Comparison of ENCODE assay signal across 21 cellular contexts in genomic region chr2:37297632-37298031, GRCh38.
"Had no signal": no experiment of that assay in that cellular context is flagged by ENCODE, and none has a peak within 500 bp of the region (broad histone marks: within the 10 kb centered on the region; RNA-seq: fewer than 3 reads in every experiment).

No MANE protein-coding gene starts in this region.

- H3K36me3 Mint-ChIP-seq: immature natural killer cell had no signal

- ATAC-seq: foreskin keratinocyte, gastroesophageal sphincter, heart left ventricle, left colon, left lobe of liver, lower lobe of right lung had no signal

- H3K4me3 Mint-ChIP-seq: immature natural killer cell had no signal

- H3K27ac Mint-ChIP-seq: immature natural killer cell had no signal

- H3K4me3 ChIP-seq: coronary artery, dorsolateral prefrontal cortex, esophagus muscularis mucosa, gastroesophageal sphincter, heart left ventricle, hepatocyte, left ventricle myocardium inferior, lower lobe of right lung had no signal

- H3K4me2 ChIP-seq: hepatocyte had no signal

- H3K27ac ChIP-seq: coronary artery, dorsolateral prefrontal cortex, esophagus muscularis mucosa, foreskin keratinocyte, gastroesophageal sphincter, heart left ventricle, hepatocyte, left ventricle myocardium inferior, lower lobe of right lung had no signal

- H2AFZ ChIP-seq: hepatocyte had no signal

- H3K9me3 ChIP-seq: esophagus muscularis mucosa, gastroesophageal sphincter, heart left ventricle, left ventricle myocardium inferior, lower lobe of right lung had no signal

- H3K27me3 ChIP-seq: dorsolateral prefrontal cortex, esophagus muscularis mucosa, foreskin keratinocyte, gastroesophageal sphincter, heart left ventricle, hepatocyte had no signal

- H3K9me3 Mint-ChIP-seq: immature natural killer cell had no signal

- H3K36me3 ChIP-seq: lower lobe of right lung had no signal

- DNase-seq: dermis blood vessel endothelial cell; dorsolateral prefrontal cortex; effector CD4-positive, alpha-beta T cell; effector memory CD4-positive, alpha-beta T cell; foreskin keratinocyte; heart left ventricle; hypothalamus; immature natural killer cell; islet precursor cell; kidney; kidney glomerular epithelial cell; left colon; left ventricle myocardium inferior; lower lobe of right lung; mesendoderm; midbrain had no signal
